In the genomic region with DNA sequence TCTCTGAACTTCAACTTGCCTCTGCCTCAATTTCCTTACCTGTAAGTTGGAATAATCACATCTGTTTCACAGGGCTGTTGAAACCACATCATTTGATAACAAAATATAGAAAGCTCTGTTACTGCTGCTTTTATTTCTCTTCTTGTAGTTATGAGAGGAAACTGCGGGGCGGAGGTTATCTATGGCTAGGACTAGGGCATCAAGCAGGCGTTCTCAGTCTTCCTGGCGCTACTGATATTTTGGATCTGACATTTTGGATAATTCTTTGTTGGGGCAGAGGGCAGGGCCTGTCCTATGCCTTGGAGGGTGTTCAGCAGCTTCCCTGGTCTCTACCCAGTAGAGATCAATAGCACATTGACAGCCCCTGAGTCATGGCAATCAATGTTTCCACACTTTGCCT, we compare ENCODE assay signal across 25 cellular contexts. TPM values are rescaled to one million over a fixed set of nuclear protein-coding genes. Genes with fewer than 3 reads are reported as not detected.
"Had no signal": no experiment of that assay in that cellular context is flagged by ENCODE, and none has a peak within 500 bp of the region (broad histone marks: within the 10 kb centered on the region; RNA-seq: fewer than 3 reads in every experiment).

No MANE protein-coding gene starts in this region.

- H3K9me3 Mint-ChIP-seq: activated CD4-positive, alpha-beta memory T cell treated with anti-CD3 and anti-CD28 coated beads for 36 hours; activated CD4-positive, alpha-beta T cell treated with anti-CD3 and anti-CD28 coated beads, Interleukin-2, amount 10 ng/mL, durations not matched to agents 24 days and 14 days; natural killer cell treated with Interleukin-12 subunit alpha and Interleukin-12 subunit beta and Interleukin-15 and Interleukin-18, amount 100 ng/mL, for 72 hours; stimulated activated memory B cell treated with anti-CD40 and anti-IgM and Interleukin-4, amounts not matched to agents 10 μg/mL and 1 μg/mL and 100 μg/mL, for 72 hours had no signal

- H3K36me3 Mint-ChIP-seq: activated CD4-positive, alpha-beta memory T cell treated with anti-CD3 and anti-CD28 coated beads for 36 hours; immature natural killer cell; natural killer cell treated with Interleukin-12 subunit alpha and Interleukin-12 subunit beta and Interleukin-15 and Interleukin-18, amount 100 ng/mL, for 72 hours; stimulated activated memory B cell treated with anti-CD40 and anti-IgM and Interleukin-4, amounts not matched to agents 10 μg/mL and 1 μg/mL and 100 μg/mL, for 72 hours had no signal

- H3K27me3 ChIP-seq: gastroesophageal sphincter, sigmoid colon, suprapubic skin, tibial artery had no signal

- H3K27ac ChIP-seq: gastroesophageal sphincter, lower lobe of right lung, parathyroid adenoma, psoas muscle, suprapubic skin, tibial artery had no signal

- H3K9ac ChIP-seq: parathyroid adenoma had no signal

- FAIRE-seq: colon, small intestine had no signal

- H3K9me3 ChIP-seq: gastroesophageal sphincter, heart left ventricle, lower lobe of right lung, psoas muscle, sigmoid colon, suprapubic skin, tibial artery had no signal

- H2AFZ ChIP-seq: parathyroid adenoma had no signal

- H3K4me3 ChIP-seq: gastroesophageal sphincter, heart left ventricle, lower lobe of right lung, psoas muscle, sigmoid colon, suprapubic skin, tibial artery had no signal

- H3K4me3 Mint-ChIP-seq: activated CD4-positive, alpha-beta memory T cell treated with anti-CD3 and anti-CD28 coated beads for 36 hours; activated CD4-positive, alpha-beta T cell treated with anti-CD3 and anti-CD28 coated beads, Interleukin-2, amount 10 ng/mL, durations not matched to agents 24 days and 14 days; immature natural killer cell; natural killer cell treated with Interleukin-12 subunit alpha and Interleukin-12 subunit beta and Interleukin-15 and Interleukin-18, amount 100 ng/mL, for 72 hours; stimulated activated memory B cell treated with anti-CD40 and anti-IgM and Interleukin-4, amounts not matched to agents 10 μg/mL and 1 μg/mL and 100 μg/mL, for 72 hours had no signal

- H3K4me1 ChIP-seq: psoas muscle had no signal

- H3K79me2 ChIP-seq: parathyroid adenoma had no signal

- ATAC-seq: gastroesophageal sphincter; heart left ventricle; lower lobe of right lung; natural killer cell treated with Interleukin-12 subunit alpha and Interleukin-12 subunit beta and Interleukin-15 and Interleukin-18, amount 100 ng/mL, for 72 hours; psoas muscle; stimulated activated memory B cell treated with anti-CD40 and anti-IgM and Interleukin-4, amounts not matched to agents 10 μg/mL and 1 μg/mL and 100 μg/mL, for 72 hours had no signal

- H3K27ac Mint-ChIP-seq: activated CD4-positive, alpha-beta memory T cell treated with anti-CD3 and anti-CD28 coated beads for 36 hours; activated CD4-positive, alpha-beta T cell treated with anti-CD3 and anti-CD28 coated beads, Interleukin-2, amount 10 ng/mL, durations not matched to agents 24 days and 14 days; immature natural killer cell; natural killer cell treated with Interleukin-12 subunit alpha and Interleukin-12 subunit beta and Interleukin-15 and Interleukin-18, amount 100 ng/mL, for 72 hours; stimulated activated memory B cell treated with anti-CD40 and anti-IgM and Interleukin-4, amounts not matched to agents 10 μg/mL and 1 μg/mL and 100 μg/mL, for 72 hours had no signal

- DNase-seq: activated CD4-positive, alpha-beta memory T cell treated with anti-CD3 and anti-CD28 coated beads for 36 hours; activated CD4-positive, alpha-beta T cell treated with anti-CD3 and anti-CD28 coated beads, Interleukin-2, amount 10 ng/mL, durations not matched to agents 24 days and 14 days; activated CD4-positive, CD25-positive, alpha-beta regulatory T cell treated with anti-CD3 and anti-CD28 coated beads, Interleukin-2, amount 50 U/mL, for 72 hours; activated CD8-positive, alpha-beta memory T cell treated with anti-CD3 and anti-CD28 coated beads, Interleukin-2, amount 50 U/mL, for 4 hours; activated gamma-delta T cell; activated naive CD4-positive, alpha-beta T cell treated with anti-CD3 and anti-CD28 coated beads, Interleukin-2, amount 50 U/mL, for 16 hours; activated T-cell treated with anti-CD3 and anti-CD28 coated beads, Interleukin-2, amount 50 U/mL, for 1 hour; effector memory CD4-positive, alpha-beta T cell; hypothalamus; immature natural killer cell; lower lobe of right lung; mesenchymal stem cell; nucleus accumbens; sigmoid colon; small intestine; stimulated activated CD4-positive, alpha-beta T cell treated with anti-CD3 and anti-CD28 coated beads, Interleukin-4, amount 100 ng/mL, for 24 hours; tibial artery had no signal

RNA-seq across cellular contexts. Expression of gene P3H3, which starts 3.9 kb away (rescaled TPM):
- polyA plus RNA-seq: immature natural killer cell had no signal

RNA-seq across cellular contexts. Expression of gene GNB3, which starts 8.6 kb away (rescaled TPM):
- total RNA-seq: natural killer cell treated with Interleukin-12 subunit alpha and Interleukin-12 subunit beta and Interleukin-15 and Interleukin-18, amount 100 ng/mL, for 72 hours had no signal
- polyA plus RNA-seq: immature natural killer cell had no signal

RNA-seq across cellular contexts. Expression of gene GPR162, which starts 10.5 kb away (rescaled TPM):
- total RNA-seq: natural killer cell treated with Interleukin-12 subunit alpha and Interleukin-12 subunit beta and Interleukin-15 and Interleukin-18, amount 100 ng/mL, for 72 hours had no signal
- polyA plus RNA-seq: immature natural killer cell had no signal
